ENCODE assay signal across 10 cellular contexts in genomic region chr7:30136743-30137485, GRCh38. TPM values are rescaled to one million over a fixed set of nuclear protein-coding genes. Genes with fewer than 3 reads are reported as not detected.
DNase-seq lines count a peak whose midpoint lies in the region; ATAC-seq and TF ChIP-seq lines count a peak whose summit lies in the region.
"Had no signal": no experiment of that assay in that cellular context is flagged by ENCODE, and none has a peak within 500 bp of the region (broad histone marks: within the 10 kb centered on the region; RNA-seq: fewer than 3 reads in every experiment).

No MANE protein-coding gene starts in this region.

- no peak for DNase-seq in stimulated activated naive CD8-positive, alpha-beta T cell treated with anti-CD3 and anti-CD28 coated beads, Interleukin-15, Interleukin-2, amounts not matched to agents 100 U/mL and 50 U/mL, for 24 hours
- DNase-seq in coronary artery (ENCODE audit: low spot score) = no peak
- DNase-seq in naive thymus-derived CD4-positive, alpha-beta T cell = no peak
- no peak for DNase-seq in DMS 273 treated with DMSO at 0.1 percent for 48 hours (lab: John Stamatoyannopoulos, UW)
- no peak for DNase-seq in NCI-H774 (lab: John Stamatoyannopoulos, UW)
- no peak for DNase-seq in NCI-H524 (lab: John Stamatoyannopoulos, UW)
- no peak for DNase-seq in stimulated activated CD4-positive, alpha-beta T cell treated with anti-CD3 and anti-CD28 coated beads, Interleukin-4, amount 100 ng/mL, for 24 hours
- DNase-seq: NK-92 treated with Interleukin-12 subunit alpha and Interleukin-12 subunit beta, amount 100 ng/mL, for 24 hours; stimulated activated CD4-positive, alpha-beta T cell treated with anti-CD3 and anti-CD28 coated beads, Interleukin-15, amount 100 ng/mL, for 24 hours had no signal

- peaks cover 0 to 5% (median 0%) of the 10 kb centered on the region in 3 experiments for H3K36me3 ChIP-seq in naive thymus-derived CD4-positive, alpha-beta T cell (ENCODE audit: control insufficient read depth in 2 of 3, insufficient read depth in 3 of 3, low read length in 3 of 3)

- peak overlapping the region; percentile 97 for H3K4me3 ChIP-seq in coronary artery
- no peak overlapping the region for H3K4me3 ChIP-seq in naive thymus-derived CD4-positive, alpha-beta T cell (ENCODE audit: low read length)

- peaks cover 0 to 8% of the 10 kb centered on the region in 2 donors for H3K4me1 ChIP-seq in naive thymus-derived CD4-positive, alpha-beta T cell (ENCODE audit: control insufficient read depth in 2 of 2, insufficient read depth in 2 of 2, low read length in 2 of 2)

- CTCF ChIA-PET in naive thymus-derived CD4-positive, alpha-beta T cell (lab: Charles Lee) = interaction anchor here (0.5 kb wide), 1 partner anchor 214 kb away, joined by 3 read pairs; no protein-coding TSS in a partner anchor

- no peak for TF ChIP-seq CTCF in coronary artery (IDR thresholded peaks at IDR 0.05)

- intact Hi-C loops in naive thymus-derived CD4-positive, alpha-beta T cell (cut with micrococcal nuclease) = loop anchor here in 1 of 2 donors (5.0 to 10.0 kb wide), 3 partner anchors 208 to 455 kb away; partner anchors contain the start of genes GARS1 and GGCT

- H3K27me3 Mint-ChIP-seq in stimulated activated naive CD8-positive, alpha-beta T cell treated with anti-CD3 and anti-CD28 coated beads, Interleukin-15, Interleukin-2, amounts not matched to agents 100 ng/mL and 50 ng/mL, for 24 hours = peaks cover 15% of the 10 kb centered on the region
- peaks cover 0 to 38% (median 0%) of the 10 kb centered on the region in 5 donors for H3K27me3 Mint-ChIP-seq in naive thymus-derived CD4-positive, alpha-beta T cell

- ATAC-seq in stimulated activated naive CD8-positive, alpha-beta T cell treated with anti-CD3 and anti-CD28 coated beads, Interleukin-15, Interleukin-2, amounts not matched to agents 100 U/mL and 50 U/mL, for 24 hours = no peak
- ATAC-seq in naive thymus-derived CD4-positive, alpha-beta T cell = no peak

- H3K4me1 Mint-ChIP-seq in stimulated activated naive CD8-positive, alpha-beta T cell treated with anti-CD3 and anti-CD28 coated beads, Interleukin-15, Interleukin-2, amounts not matched to agents 100 ng/mL and 50 ng/mL, for 24 hours (ENCODE audit: low read depth) = peaks cover 11% of the 10 kb centered on the region
- H3K4me1 Mint-ChIP-seq in naive thymus-derived CD4-positive, alpha-beta T cell = peaks cover 4 to 16% (median 6%) of the 10 kb centered on the region in 7 donors

- H3K27me3 ChIP-seq in naive thymus-derived CD4-positive, alpha-beta T cell (ENCODE audit: control insufficient read depth in 2 of 2, insufficient read depth in 2 of 2, low read length in 2 of 2) = no peaks in the 10 kb centered on the region

- POLR2A ChIA-PET in naive thymus-derived CD4-positive, alpha-beta T cell (lab: Charles Lee) = interaction anchor here (1.1 to 1.6 kb wide), 4 partner anchors 10 to 214 kb away, joined by 3 to 6 read pairs (median 4); no protein-coding TSS in a partner anchor

- H3K36me3 Mint-ChIP-seq in stimulated activated naive CD8-positive, alpha-beta T cell treated with anti-CD3 and anti-CD28 coated beads, Interleukin-15, Interleukin-2, amounts not matched to agents 100 ng/mL and 50 ng/mL, for 24 hours (ENCODE audit: low read depth) = no peaks in the 10 kb centered on the region
- no peaks in the 10 kb centered on the region for H3K36me3 Mint-ChIP-seq in naive thymus-derived CD4-positive, alpha-beta T cell

- peak overlapping the region; percentile 95 to 98 for H3K27ac ChIP-seq in coronary artery
- no peak overlapping the region for H3K27ac ChIP-seq in naive thymus-derived CD4-positive, alpha-beta T cell (ENCODE audit: low read depth, low read length)

- no peaks in the 10 kb centered on the region for H3K9me3 ChIP-seq in naive thymus-derived CD4-positive, alpha-beta T cell (ENCODE audit: control insufficient read depth in 2 of 3, low read length in 3 of 3)

- no peak overlapping the region for H3K27ac Mint-ChIP-seq in stimulated activated naive CD8-positive, alpha-beta T cell treated with anti-CD3 and anti-CD28 coated beads, Interleukin-15, Interleukin-2, amounts not matched to agents 100 ng/mL and 50 ng/mL, for 24 hours
- H3K27ac Mint-ChIP-seq in naive thymus-derived CD4-positive, alpha-beta T cell = peak overlapping the region in 5 of 9 donors; percentile 16 to 71 (median 54)

- peak overlapping the region; percentile 89 for H3K4me3 Mint-ChIP-seq in stimulated activated naive CD8-positive, alpha-beta T cell treated with anti-CD3 and anti-CD28 coated beads, Interleukin-15, Interleukin-2, amounts not matched to agents 100 ng/mL and 50 ng/mL, for 24 hours
- H3K4me3 Mint-ChIP-seq in naive thymus-derived CD4-positive, alpha-beta T cell = peak overlapping the region in 9 of 10 donors; percentile 54 to 95 (median 93)

- no peaks in the 10 kb centered on the region for H3K9me3 Mint-ChIP-seq in stimulated activated naive CD8-positive, alpha-beta T cell treated with anti-CD3 and anti-CD28 coated beads, Interleukin-15, Interleukin-2, amounts not matched to agents 100 ng/mL and 50 ng/mL, for 24 hours
- H3K9me3 Mint-ChIP-seq in naive thymus-derived CD4-positive, alpha-beta T cell = no peaks in the 10 kb centered on the region

RNA-seq across cellular contexts. Expression of gene MTURN, which starts 2.1 kb away (rescaled TPM):
- total RNA-seq in naive thymus-derived CD4-positive, alpha-beta T cell = 10 to 100 TPM in 4 of 5 experiments, 1 to 10 TPM in 1; 2.7 to 38.7 (median 20.2) TPM
- polyA plus RNA-seq in naive thymus-derived CD4-positive, alpha-beta T cell = 1 to 10 TPM; 3.2 to 3.6 TPM
